Comparison of ENCODE assay signal across 31 cellular contexts in the genomic region with DNA sequence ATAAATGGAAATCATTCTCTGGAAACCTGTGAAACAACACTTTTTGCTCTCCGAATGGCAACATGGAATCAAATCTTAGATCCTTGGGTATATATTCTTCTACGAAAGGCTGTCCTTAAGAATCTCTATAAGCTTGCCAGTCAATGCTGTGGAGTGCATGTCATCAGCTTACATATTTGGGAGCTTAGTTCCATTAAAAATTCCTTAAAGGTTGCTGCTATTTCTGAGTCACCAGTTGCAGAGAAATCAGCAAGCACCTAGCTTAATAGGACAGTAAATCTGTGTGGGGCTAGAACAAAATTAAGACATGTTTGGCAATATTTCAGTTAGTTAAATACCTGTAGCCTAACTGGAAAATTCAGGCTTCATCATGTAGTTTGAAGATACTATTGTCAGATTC. TPM values are rescaled to one million over a fixed set of nuclear protein-coding genes. Genes with fewer than 3 reads are reported as not detected.
A peak's percentile ranks its signal among the peaks of the same experiment; 100 is the strongest.
DNase-seq lines count a peak whose midpoint lies in the region; ATAC-seq, FAIRE-seq and TF ChIP-seq lines count a peak whose summit lies in the region.
"Had no signal": no experiment of that assay in that cellular context is flagged by ENCODE, and none has a peak within 500 bp of the region (broad histone marks: within the 10 kb centered on the region; RNA-seq: fewer than 3 reads in every experiment).

No MANE protein-coding gene starts in this region.

- no peaks in the 10 kb centered on the region for H3K4me1 ChIP-seq in upper lobe of left lung
- H3K4me1 ChIP-seq: colonic mucosa, esophagus muscularis mucosa, neural progenitor cell, Peyer's patch, sigmoid colon, SJSA1 had no signal

- DNase-seq in AG04450 (ENCODE audit: low read depth, low spot score): peak; percentile 18
- DNase-seq in H54 (ENCODE audit: insufficient read length, low spot score): no peak
- peak; percentile 41 to 68 for DNase-seq in foreskin fibroblast
- no peak for DNase-seq in upper lobe of left lung
- DNase-seq in iPS-NIHi7 (ENCODE audit: extremely low spot score): no peak
- no peak for DNase-seq in cerebellum (ENCODE audit: low spot score)
- DNase-seq: activated CD4-positive, alpha-beta memory T cell treated with anti-CD3 and anti-CD28 coated beads, Interleukin-2, amount 10 ng/mL, durations not matched to agents 7 days and 5 days; activated CD4-positive, CD25-positive, alpha-beta regulatory T cell treated with anti-CD3 and anti-CD28 coated beads, Interleukin-2, amount 50 U/mL, for 72 hours; activated naive CD8-positive, alpha-beta T cell treated with anti-CD3 and anti-CD28 coated beads, Interleukin-2, amount 10 ng/mL, durations not matched to agents 7 days and 5 days; colonic mucosa; DMS 273 treated with DMSO at 0.1 percent for 48 hours; glutamatergic neuron; left cardiac atrium; MV-4-11; NCI-H146; NCI-H524; NK-92 treated with Interleukin-12 subunit alpha and Interleukin-12 subunit beta, amount 100 ng/mL, for 24 hours; Peyer's patch; sigmoid colon had no signal

- ATAC-seq in SK-N-SH treated with all-trans-retinoic acid at 6 μM for 48 hours (peak; percentile 62; the same call in 2 of the 3 replicates), HG02938 (IDR thresholded peaks at IDR 0.05; ENCODE audit: unreplicated experiment) (no peak), upper lobe of left lung (ENCODE audit: low FRiP score in 2 of 2) (no peak)
- ATAC-seq: GM23338, left cardiac atrium had no signal

- no peak overlapping the region for H3K4me3 ChIP-seq in AG04450 (ENCODE audit: low read depth, low read length)
- H3K4me3 ChIP-seq in foreskin fibroblast (ENCODE audit: low read depth in 1 of 2, low read length in 2 of 2): no peak overlapping the region
- H3K4me3 ChIP-seq in upper lobe of left lung: no peak overlapping the region
- H3K4me3 ChIP-seq: colonic mucosa, esophagus muscularis mucosa, GM23338, neural progenitor cell, Peyer's patch, sigmoid colon, SJSA1 had no signal

- no peaks in the 10 kb centered on the region for H3K9me3 ChIP-seq in AG04450 (ENCODE audit: control insufficient read depth, insufficient read depth, low read length)
- no peaks in the 10 kb centered on the region for H3K9me3 ChIP-seq in upper lobe of left lung
- H3K9me3 ChIP-seq: colonic mucosa, Peyer's patch, sigmoid colon, SJSA1 had no signal

- H3K27me3 ChIP-seq in AG04450 (ENCODE audit: control insufficient read depth, insufficient read depth, low read length) (no peaks in the 10 kb centered on the region), upper lobe of left lung (no peaks in the 10 kb centered on the region)
- H3K27me3 ChIP-seq: colonic mucosa, esophagus muscularis mucosa, neural progenitor cell, Peyer's patch, sigmoid colon, SJSA1 had no signal

- whole genome bisulfite sequencing in upper lobe of left lung, 2 donors: 90 to 91% methylated on average over 2 of the region's 2 CpGs

- TF ChIP-seq CTCF in AG04450 (IDR thresholded peaks at IDR 0.05; ENCODE audit: low read depth, low read length) (no peak), foreskin fibroblast (IDR thresholded peaks at IDR 0.05; ENCODE audit: low read depth, low read length) (no peak), upper lobe of left lung (IDR thresholded peaks at IDR 0.05) (no peak)

- TF ChIP-seq EP300 in upper lobe of left lung (IDR thresholded peaks at IDR 0.05): no peak

- POLR2A ChIA-PET in AG04450 (lab: Yijun Ruan, JAX): no interaction called here

- H3K27ac ChIP-seq in AG04450 (ENCODE audit: low read depth, low read length): no peak overlapping the region
- H3K27ac ChIP-seq in upper lobe of left lung: no peak overlapping the region
- H3K27ac ChIP-seq: C4-2B, colonic mucosa, esophagus muscularis mucosa, KMS-11, neural progenitor cell, Peyer's patch, sigmoid colon, SJSA1 had no signal

- no peaks in the 10 kb centered on the region for H3K36me3 ChIP-seq in upper lobe of left lung
- H3K36me3 ChIP-seq: colonic mucosa, esophagus muscularis mucosa, neural progenitor cell, Peyer's patch, sigmoid colon, SJSA1 had no signal

- FAIRE-seq in H54 (lab: Jason Lieb, UNC): peak; percentile 50
- FAIRE-seq: A204.1, G401.6, GM18507, HTR-8/SVneo had no signal

- no peak for TF ChIP-seq POLR2A in H54 (IDR thresholded peaks at IDR 0.05; ENCODE audit: low read depth, low read length)
- no peak for TF ChIP-seq POLR2A in upper lobe of left lung (IDR thresholded peaks at IDR 0.05)

- CTCF ChIA-PET in AG04450 (lab: Charles Lee): interaction anchor here (1.8 kb wide), 1 partner anchor 391 kb away, joined by 8 read pairs; no protein-coding TSS in a partner anchor

TF ChIP-seq in SK-N-SH treated with all-trans-retinoic acid at 6 μM for 48 hours, 23 proteins besides CTCF, POLR2A, EP300 and RAD21 (continues in another document):
- TF ChIP-seq, protein P1, sequence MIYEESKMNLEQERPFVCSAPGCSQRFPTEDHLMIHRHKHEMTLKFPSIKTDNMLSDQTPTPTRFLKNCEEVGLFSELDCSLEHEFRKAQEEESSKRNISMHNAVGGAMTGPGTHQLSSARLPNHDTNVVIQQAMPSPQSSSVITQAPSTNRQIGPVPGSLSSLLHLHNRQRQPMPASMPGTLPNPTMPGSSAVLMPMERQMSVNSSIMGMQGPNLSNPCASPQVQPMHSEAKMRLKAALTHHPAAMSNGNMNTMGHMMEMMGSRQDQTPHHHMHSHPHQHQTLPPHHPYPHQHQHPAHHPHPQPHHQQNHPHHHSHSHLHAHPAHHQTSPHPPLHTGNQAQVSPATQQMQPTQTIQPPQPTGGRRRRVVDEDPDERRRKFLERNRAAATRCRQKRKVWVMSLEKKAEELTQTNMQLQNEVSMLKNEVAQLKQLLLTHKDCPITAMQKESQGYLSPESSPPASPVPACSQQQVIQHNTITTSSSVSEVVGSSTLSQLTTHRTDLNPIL (CRISPR knock-in tag; IDR thresholded peaks at IDR 0.05; ENCODE audit: low read depth): no peak
- TF ChIP-seq BACH2 (CRISPR knock-in tag; IDR thresholded peaks at IDR 0.05; ENCODE audit: borderline replicate concordance) (no peak), ZFP3 (CRISPR knock-in tag; IDR thresholded peaks at IDR 0.05) (no peak), ISL1 (CRISPR knock-in tag; IDR thresholded peaks at IDR 0.05) (no peak), ESRRG (CRISPR knock-in tag; IDR thresholded peaks at IDR 0.05) (no peak), SNAI2 (CRISPR knock-in tag; IDR thresholded peaks at IDR 0.05) (no peak), TCF4 (CRISPR knock-in tag; IDR thresholded peaks at IDR 0.05; ENCODE audit: borderline replicate concordance) (no peak), ARNTL (CRISPR knock-in tag; IDR thresholded peaks at IDR 0.05; ENCODE audit: borderline replicate concordance, low read depth) (no peak), ZC3H10 (CRISPR knock-in tag; IDR thresholded peaks at IDR 0.05) (no peak), ZNF565 (CRISPR knock-in tag; conservative IDR thresholded peaks at IDR 0.05; ENCODE audit: low read depth) (no peak), ZNF8 (CRISPR knock-in tag; IDR thresholded peaks at IDR 0.05) (no peak), CSDC2 (CRISPR knock-in tag; IDR thresholded peaks at IDR 0.05) (no peak), ZNF70 (CRISPR knock-in tag; IDR thresholded peaks at IDR 0.05) (no peak), TOX (CRISPR knock-in tag; IDR thresholded peaks at IDR 0.05; ENCODE audit: borderline replicate concordance) (no peak)
- TF ChIP-seq, protein P2, sequence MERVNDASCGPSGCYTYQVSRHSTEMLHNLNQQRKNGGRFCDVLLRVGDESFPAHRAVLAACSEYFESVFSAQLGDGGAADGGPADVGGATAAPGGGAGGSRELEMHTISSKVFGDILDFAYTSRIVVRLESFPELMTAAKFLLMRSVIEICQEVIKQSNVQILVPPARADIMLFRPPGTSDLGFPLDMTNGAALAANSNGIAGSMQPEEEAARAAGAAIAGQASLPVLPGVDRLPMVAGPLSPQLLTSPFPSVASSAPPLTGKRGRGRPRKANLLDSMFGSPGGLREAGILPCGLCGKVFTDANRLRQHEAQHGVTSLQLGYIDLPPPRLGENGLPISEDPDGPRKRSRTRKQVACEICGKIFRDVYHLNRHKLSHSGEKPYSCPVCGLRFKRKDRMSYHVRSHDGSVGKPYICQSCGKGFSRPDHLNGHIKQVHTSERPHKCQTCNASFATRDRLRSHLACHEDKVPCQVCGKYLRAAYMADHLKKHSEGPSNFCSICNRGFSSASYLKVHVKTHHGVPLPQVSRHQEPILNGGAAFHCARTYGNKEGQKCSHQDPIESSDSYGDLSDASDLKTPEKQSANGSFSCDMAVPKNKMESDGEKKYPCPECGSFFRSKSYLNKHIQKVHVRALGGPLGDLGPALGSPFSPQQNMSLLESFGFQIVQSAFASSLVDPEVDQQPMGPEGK (CRISPR knock-in tag; IDR thresholded peaks at IDR 0.05; ENCODE audit: borderline replicate concordance): no peak
- TF ChIP-seq, protein P3, sequence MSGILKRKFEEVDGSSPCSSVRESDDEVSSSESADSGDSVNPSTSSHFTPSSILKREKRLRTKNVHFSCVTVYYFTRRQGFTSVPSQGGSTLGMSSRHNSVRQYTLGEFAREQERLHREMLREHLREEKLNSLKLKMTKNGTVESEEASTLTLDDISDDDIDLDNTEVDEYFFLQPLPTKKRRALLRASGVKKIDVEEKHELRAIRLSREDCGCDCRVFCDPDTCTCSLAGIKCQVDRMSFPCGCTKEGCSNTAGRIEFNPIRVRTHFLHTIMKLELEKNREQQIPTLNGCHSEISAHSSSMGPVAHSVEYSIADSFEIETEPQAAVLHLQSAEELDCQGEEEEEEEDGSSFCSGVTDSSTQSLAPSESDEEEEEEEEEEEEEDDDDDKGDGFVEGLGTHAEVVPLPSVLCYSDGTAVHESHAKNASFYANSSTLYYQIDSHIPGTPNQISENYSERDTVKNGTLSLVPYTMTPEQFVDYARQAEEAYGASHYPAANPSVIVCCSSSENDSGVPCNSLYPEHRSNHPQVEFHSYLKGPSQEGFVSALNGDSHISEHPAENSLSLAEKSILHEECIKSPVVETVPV (CRISPR knock-in tag; IDR thresholded peaks at IDR 0.05): no peak

RNA-seq across cellular contexts. Expression of a gene that starts 45.7 kb away (rescaled TPM):
- 1.2 and 2.0 TPM in 2 replicates for polyA plus RNA-seq in AG04450 (2011; rRNA removed)
- polyA minus RNA-seq in AG04450 (2011; rRNA and poly(A)+ RNA removed): 0.78 and 1.9 TPM in 2 replicates
- total RNA-seq in upper lobe of left lung (1 to 10 TPM in 5 of 6 donors, under 1 TPM in 1; 0.78 to 4.7 (median 2.2) TPM), cerebellum (3.0 TPM)
- total RNA-seq: activated CD4-positive, alpha-beta memory T cell treated with anti-CD3 and anti-CD28 coated beads, Interleukin-2, amount 10 ng/mL, durations not matched to agents 7 days and 5 days; activated naive CD8-positive, alpha-beta T cell treated with anti-CD3 and anti-CD28 coated beads, Interleukin-2, amount 10 ng/mL, durations not matched to agents 7 days and 5 days had no signal
- polyA plus RNA-seq: GM23338 had no signal

Comparison
In these comparisons a context has a peak if more than half of its experiments do, and no peak if none do; other contexts are left out.
1. DNase-seq: peak in AG04450 (single experiment) and foreskin fibroblast (2 of 2); none in H54 (single experiment), upper lobe of left lung (0 of 2), iPS-NIHi7 (single experiment) and cerebellum (single experiment).